ENCODE assay signal across 12 cellular contexts in the genomic region with DNA sequence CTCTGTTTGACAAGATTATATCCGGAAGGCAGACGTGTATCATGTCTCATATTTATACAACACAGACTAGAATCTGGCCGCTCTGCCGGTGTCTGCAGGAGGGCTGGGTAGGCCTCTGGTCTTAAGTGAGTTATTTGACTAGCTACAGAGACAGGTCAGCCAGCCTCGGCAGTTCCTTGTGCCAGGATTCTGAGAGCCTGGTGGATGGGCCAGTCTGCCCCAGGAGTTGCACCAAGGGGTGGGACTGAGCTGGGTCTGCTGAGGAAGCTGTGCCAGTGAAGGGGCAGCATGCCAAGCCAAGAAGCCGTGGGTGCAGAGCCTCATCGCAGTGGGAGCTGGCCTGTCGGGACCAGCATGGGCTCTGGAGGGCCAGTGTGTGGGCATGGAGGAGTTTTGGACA. TPM values are rescaled to one million over a fixed set of nuclear protein-coding genes. Genes with fewer than 3 reads are reported as not detected.
A peak's percentile ranks its signal among the peaks of the same experiment; 100 is the strongest.
DNase-seq lines count a peak whose midpoint lies in the region; ATAC-seq and TF ChIP-seq lines count a peak whose summit lies in the region.
"Had no signal": no experiment of that assay in that cellular context is flagged by ENCODE, and none has a peak within 500 bp of the region (broad histone marks: within the 10 kb centered on the region; RNA-seq: fewer than 3 reads in every experiment).

No MANE protein-coding gene starts in this region.

- H3K27ac ChIP-seq in IMR-90 (ENCODE audit: insufficient read depth, low read length), result peak overlapping the region; percentile 75
- H3K27ac ChIP-seq in coronary artery, result peak overlapping the region; percentile 94 to 96
- peak overlapping the region; percentile 52 to 83 (median 76) for H3K27ac ChIP-seq in stomach

- peaks cover 29% of the 10 kb centered on the region for H3K4me1 ChIP-seq in IMR-90 (ENCODE audit: control insufficient read depth, insufficient read depth, low read length)
- peaks cover 68 to 100% (median 88%) of the 10 kb centered on the region in 4 donors for H3K4me1 ChIP-seq in stomach

- BruUV-seq in IMR-90 (replicated peaks; lab: Mats Ljungman, UMichigan), result no TSS peak

- H3K14ac ChIP-seq in IMR-90 (replicated peaks; ENCODE audit: low read depth, low read length), result peak overlapping the region; percentile 47

- ATAC-seq in IMR-90 (ENCODE audit: low read depth) (peak; percentile 15), GM18502 (IDR thresholded peaks at IDR 0.05; ENCODE audit: poor library complexity, unreplicated experiment) (no peak)
- ATAC-seq: naive thymus-derived CD4-positive, alpha-beta T cell had no signal

- intact Hi-C loops in IMR-90 (cut with micrococcal nuclease) (no loop called here), stomach (cut with DNase I; ENCODE audit: low total_unique reads) (no loop called here)

- POLR2A ChIA-PET in IMR-90 (lab: Charles Lee; ENCODE audit: unreplicated experiment), result interaction anchor here (0.7 kb wide), 1 partner anchor 185 kb away, joined by 7 read pairs; no protein-coding TSS in a partner anchor

- H3K9me3 ChIP-seq in IMR-90 (ENCODE audit: control insufficient read depth, insufficient read depth, low read length) (no peaks in the 10 kb centered on the region), stomach (no peaks in the 10 kb centered on the region)

- peak overlapping the region; percentile 20 for H2AK9ac ChIP-seq in IMR-90 (replicated peaks; ENCODE audit: low read depth, low read length, poor library complexity)

- peak overlapping the region; percentile 88 for H3K4me2 ChIP-seq in IMR-90 (ENCODE audit: low read depth, low read length)

- CTCF ChIA-PET in IMR-90 (lab: Yijun Ruan, JAX), result interaction anchor here (1.1 kb wide), 2 partner anchors 13 to 343 kb away, joined by 3 to 4 read pairs; no protein-coding TSS in a partner anchor

- no peak overlapping the region for H2BK20ac ChIP-seq in IMR-90 (ENCODE audit: low read depth, low read length)

- H4K8ac ChIP-seq in IMR-90 (ENCODE audit: low read depth in 2 of 2, low read length in 2 of 2), result peak overlapping the region in 1 of 2 experiments; percentile 36; a peak in 1 of 4 replicates

- H3K23ac ChIP-seq in IMR-90 (ENCODE audit: low read depth, low read length), result peak overlapping the region; percentile 81

- no peak for DNase-seq in IMR-90
- DNase-seq in coronary artery (ENCODE audit: low spot score), result peak; percentile 79
- peak; percentile 46 for DNase-seq in medulla oblongata (ENCODE audit: extremely low spot score)
- DNase-seq in stomach, result peak; percentile 50
- DNase-seq in NCI-H187 (lab: John Stamatoyannopoulos, UW), result no peak
- DNase-seq in activated CD8-positive, alpha-beta memory T cell treated with anti-CD3 and anti-CD28 coated beads, Interleukin-2, amount 50 U/mL, for 4 hours, result no peak
- no peak for DNase-seq in NCI-H2107 treated with DMSO at 0.1 percent for 48 hours (lab: John Stamatoyannopoulos, UW; ENCODE audit: unreplicated experiment)
- DNase-seq: activated T-cell treated with anti-CD3 and anti-CD28 coated beads, Interleukin-2, amount 50 U/mL, for 1 hour; CD4-positive, CD25-positive, alpha-beta regulatory T cell; naive thymus-derived CD4-positive, alpha-beta T cell; stimulated activated CD4-positive, alpha-beta T cell treated with anti-CD3 and anti-CD28 coated beads, Interleukin-4, amount 100 ng/mL, for 24 hours had no signal

- H3K27me3 ChIP-seq in IMR-90 (ENCODE audit: control insufficient read depth, insufficient read depth, low read length), result no peaks in the 10 kb centered on the region
- no peaks in the 10 kb centered on the region for H3K27me3 ChIP-seq in stomach

- no peak for TF ChIP-seq CTCF in IMR-90 (conservative IDR thresholded peaks at IDR 0.05; ENCODE audit: low read depth, low read length)
- TF ChIP-seq CTCF in coronary artery (IDR thresholded peaks at IDR 0.05), result no peak
- TF ChIP-seq CTCF in stomach (IDR thresholded peaks at IDR 0.05), result no peak

- H2BK120ac ChIP-seq in IMR-90 (ENCODE audit: low read depth, low read length), result no peak overlapping the region

- in situ Hi-C loops in IMR-90 (cut with MboI; ENCODE audit: low sequenced_read_pairs), result loop anchor here (5.0 to 10.0 kb wide), 2 partner anchors 318 to 630 kb away; no protein-coding TSS in a partner anchor

- TF ChIP-seq POLR2A in IMR-90 (IDR thresholded peaks at IDR 0.05; ENCODE audit: low read depth, low read length), result no peak
- no peak for TF ChIP-seq POLR2A in stomach (IDR thresholded peaks at IDR 0.05)

- H2BK5ac ChIP-seq in IMR-90 (ENCODE audit: low read depth, low read length, poor library complexity, severe bottlenecking), result peak overlapping the region; percentile 5

- H4K5ac ChIP-seq in IMR-90 (ENCODE audit: low read depth, low read length), result peak overlapping the region; percentile 11; the same call in 1 of the 2 replicates

- 43% methylated on average over 2 of the region's 8 CpGs; no CpG with 5 or more reads in 1 of the 2 experiments for WGBS in IMR-90 (ENCODE audit: extremely low coverage in 2 of 2, insufficient read length in 1 of 2), 2 experiments
- 22 to 40% (median 31%) methylated on average over 8 of the region's 8 CpGs for WGBS in stomach, 5 donors

- H3K79me1 ChIP-seq in IMR-90 (ENCODE audit: low read depth in 1 of 2, low read length in 2 of 2), result peaks cover 0 to 69% of the 10 kb centered on the region in 2 experiments; a peak in 2 of 4 replicates

- H3K9ac ChIP-seq in IMR-90 (ENCODE audit: low read depth, low read length), result peak overlapping the region; percentile 39

- H3K4me3 ChIP-seq in IMR-90 (ENCODE audit: insufficient read depth, low read depth, low read length), result peak overlapping the region; percentile 15; the same call in 1 of the 2 replicates
- H3K4me3 ChIP-seq in coronary artery, result peak overlapping the region; percentile 97
- peak overlapping the region in 2 of 4 donors; percentile 14 to 96 for H3K4me3 ChIP-seq in stomach

- H3K4ac ChIP-seq in IMR-90 (ENCODE audit: low read depth, low read length), result peak overlapping the region; percentile 42

- peak overlapping the region; percentile 5; the same call in 1 of the 2 replicates for H3K18ac ChIP-seq in IMR-90 (ENCODE audit: low read depth, low read length)

- no peak overlapping the region for H2BK15ac ChIP-seq in IMR-90 (ENCODE audit: low read depth, low read length)

- H3K36me3 ChIP-seq in IMR-90 (ENCODE audit: control insufficient read depth, insufficient read depth, low read length), result peaks cover 39% of the 10 kb centered on the region
- H3K36me3 ChIP-seq in stomach, result no peaks in the 10 kb centered on the region

- 0 out of 2 replicates have a peak overlapping the region, but pooled peaks have one; percentile 36 for H2AK5ac ChIP-seq in IMR-90 (ENCODE audit: low read depth, low read length)

- no peak for TF ChIP-seq RAD21 in IMR-90 (IDR thresholded peaks at IDR 0.05; ENCODE audit: low read length)

- peaks cover 93% of the 10 kb centered on the region for H4K20me1 ChIP-seq in IMR-90 (ENCODE audit: insufficient read depth, low read length)

- dilution Hi-C loops in IMR-90 (cut with HindIII; ENCODE audit: low sequenced_read_pairs, unreplicated experiment), result no loop called here

- no peak overlapping the region for H2AFZ ChIP-seq in IMR-90 (replicated peaks; ENCODE audit: low read length, poor library complexity)

- no peak for TF ChIP-seq EP300 in stomach (IDR thresholded peaks at IDR 0.05)

- no peak overlapping the region for H3K56ac ChIP-seq in IMR-90 (ENCODE audit: extremely low read depth, insufficient read depth, low read length)

- peaks cover 26% of the 10 kb centered on the region for H3K9me1 ChIP-seq in IMR-90 (ENCODE audit: insufficient read depth, low read length)

- no peak overlapping the region; the same call in 1 of the 2 replicates for H4K91ac ChIP-seq in IMR-90 (ENCODE audit: insufficient read depth, low read depth, low read length)

TF ChIP-seq in IMR-90, 13 proteins besides CTCF, POLR2A, EP300 and RAD21:
- TF ChIP-seq FOS (IDR thresholded peaks at IDR 0.05; ENCODE audit: low read depth, low read length) (no peak), SMC3 (IDR thresholded peaks at IDR 0.05; ENCODE audit: low read depth, low read length) (no peak), MAFK (IDR thresholded peaks at IDR 0.05; ENCODE audit: low read depth, low read length) (no peak), RCOR1 (IDR thresholded peaks at IDR 0.05; ENCODE audit: insufficient replicate concordance, low read length) (no peak), MAZ (IDR thresholded peaks at IDR 0.05; ENCODE audit: borderline replicate concordance, low read depth, low read length) (no peak), NFE2L2 (IDR thresholded peaks at IDR 0.05; ENCODE audit: low read depth, low read length) (no peak), RFX5 (IDR thresholded peaks at IDR 0.05; ENCODE audit: low read depth, low read length) (no peak), MXI1 (IDR thresholded peaks at IDR 0.05; ENCODE audit: borderline replicate concordance, low read depth, low read length) (no peak)
- TF ChIP-seq, protein P1, sequence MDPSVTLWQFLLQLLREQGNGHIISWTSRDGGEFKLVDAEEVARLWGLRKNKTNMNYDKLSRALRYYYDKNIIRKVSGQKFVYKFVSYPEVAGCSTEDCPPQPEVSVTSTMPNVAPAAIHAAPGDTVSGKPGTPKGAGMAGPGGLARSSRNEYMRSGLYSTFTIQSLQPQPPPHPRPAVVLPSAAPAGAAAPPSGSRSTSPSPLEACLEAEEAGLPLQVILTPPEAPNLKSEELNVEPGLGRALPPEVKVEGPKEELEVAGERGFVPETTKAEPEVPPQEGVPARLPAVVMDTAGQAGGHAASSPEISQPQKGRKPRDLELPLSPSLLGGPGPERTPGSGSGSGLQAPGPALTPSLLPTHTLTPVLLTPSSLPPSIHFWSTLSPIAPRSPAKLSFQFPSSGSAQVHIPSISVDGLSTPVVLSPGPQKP (IDR thresholded peaks at IDR 0.05; ENCODE audit: borderline replicate concordance, low read depth, low read length), result no peak

RNA-seq across cellular contexts. Expression of a gene that starts 7.1 kb away (rescaled TPM):
- total RNA-seq in IMR-90 (2012; rRNA removed), result 50.0 and 67.8 TPM in 2 replicates
- 31.2 and 40.1 TPM in 2 replicates for polyA plus RNA-seq in IMR-90 (2012; rRNA removed)
- 33.9 and 66.4 TPM in 2 replicates for polyA plus RNA-seq in IMR-90 (2012; cell fraction: cytosol; rRNA removed)
- 17.8 and 42.7 TPM in 2 replicates for polyA plus RNA-seq in IMR-90 (2012; cell fraction: nucleus; rRNA removed; ENCODE audit: low replicate concordance)
- 10 to 100 TPM; 23.9 to 77.9 (median 40.4) TPM for total RNA-seq in stomach
- polyA plus RNA-seq in stomach, result 10 to 100 TPM in 2 of 3 donors, 1 to 10 TPM in 1; 4.4 to 14.2 (median 12.5) TPM

Comparison
In these comparisons a context has a peak if more than half of its experiments do, and no peak if none do; other contexts are left out.
1. DNase-seq: peak in coronary artery (single experiment), medulla oblongata (single experiment) and stomach (single experiment); none in IMR-90 (single experiment), NCI-H187 (0 of 2), activated CD8-positive, alpha-beta memory T cell treated with anti-CD3 and anti-CD28 coated beads, Interleukin-2, amount 50 U/mL, for 4 hours (single experiment) and NCI-H2107 treated with DMSO at 0.1 percent for 48 hours (single experiment).
2. Peak in every context shown above with its lines, with median percentiles within 50 percentile points of each other: H3K27ac ChIP-seq.